In the genomic region with DNA sequence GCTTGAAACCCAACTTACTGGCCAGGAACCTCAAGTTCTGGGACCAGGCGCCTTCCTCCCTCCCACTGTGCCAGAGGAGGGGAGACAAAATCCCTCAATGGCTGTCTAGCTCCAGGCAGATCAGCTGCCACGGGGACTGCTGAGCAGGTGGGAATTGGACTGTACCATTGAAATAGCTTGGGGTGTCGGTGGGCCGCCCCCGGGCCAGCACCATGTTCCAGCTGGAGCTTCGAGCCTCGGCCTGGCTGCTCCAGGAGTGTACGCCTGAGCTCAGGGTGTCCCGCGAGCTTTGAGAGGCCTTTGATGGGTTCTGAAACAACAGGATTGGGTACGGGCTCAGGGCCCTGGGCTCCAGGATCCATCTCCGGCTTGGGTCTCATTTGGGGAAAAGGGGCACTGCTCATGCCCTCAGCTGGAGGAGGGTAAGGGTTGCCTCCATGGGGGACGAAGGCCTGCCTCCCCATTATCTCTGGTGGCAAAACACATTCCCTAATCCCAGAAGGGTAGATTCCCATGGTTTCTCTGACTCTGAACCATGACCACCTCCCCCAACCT, we compare ENCODE assay signal across 27 cellular contexts. TPM values are rescaled to one million over a fixed set of nuclear protein-coding genes. Genes with fewer than 3 reads are reported as not detected.
DNase-seq lines count a peak whose midpoint lies in the region; ATAC-seq, FAIRE-seq and TF ChIP-seq lines count a peak whose summit lies in the region.
"Had no signal": no experiment of that assay in that cellular context is flagged by ENCODE, and none has a peak within 500 bp of the region (broad histone marks: within the 10 kb centered on the region; RNA-seq: fewer than 3 reads in every experiment).

No MANE protein-coding gene starts in this region.

- H3K27me3 Mint-ChIP-seq in CD4-positive, alpha-beta T cell, result no peaks in the 10 kb centered on the region
- H3K27me3 Mint-ChIP-seq: IgD-negative memory B cell had no signal

- H3F3A ChIP-seq in smooth muscle cell (ENCODE audit: low read depth), result no peaks in the 10 kb centered on the region

- TF ChIP-seq EP300 in K562 (IDR thresholded peaks at IDR 0.05; ENCODE audit: low read length), result no peak

- 89% methylated on average over 8 of the region's 13 CpGs for WGBS in K562 (ENCODE audit: insufficient coverage, low coverage, missing lambda C conversion rate)
- 82 to 88% (median 82%) methylated on average over 13 of the region's 13 CpGs for WGBS in psoas muscle, 3 donors
- 97% methylated on average over 13 of the region's 13 CpGs for WGBS in smooth muscle cell (ENCODE audit: low lambda C conversion rate)

- CTCF ChIA-PET in AG04450 (lab: Charles Lee), result interaction anchor here (0.7 to 1.9 kb wide), 8 partner anchors 9 to 159 kb away, joined by 3 to 11 read pairs (median 4); no protein-coding TSS in a partner anchor
- CTCF ChIA-PET in CD4-positive, alpha-beta T cell (lab: Charles Lee), result interaction anchor here (1.0 to 2.5 kb wide), 5 partner anchors 10 to 131 kb away, joined by 3 to 14 read pairs (median 4); no protein-coding TSS in a partner anchor
- CTCF ChIA-PET in K562 (lab: Yijun Ruan, JAX; ENCODE audit: low intra/inter-chr PET ratio), result no interaction called here

- H3K4me3 ChIP-seq in AG04450 (ENCODE audit: low read depth, low read length) (no peak overlapping the region), K562 (no peak overlapping the region), psoas muscle (no peak overlapping the region), smooth muscle cell (no peak overlapping the region)
- H3K4me3 ChIP-seq: heart right ventricle, right atrium auricular region, tibial nerve had no signal

- no peak for FAIRE-seq in K562 (lab: Jason Lieb, UNC)
- FAIRE-seq: D721Med, GM18507 had no signal

- no peak overlapping the region for H3K4me2 ChIP-seq in K562 (ENCODE audit: insufficient read depth, low read length)
- H3K4me2 ChIP-seq in smooth muscle cell, result no peak overlapping the region

- no TSS peak for BruUV-seq in K562 (replicated peaks; lab: Mats Ljungman, UMichigan)

- no peak for TF ChIP-seq POLR2A in K562 (conservative IDR thresholded peaks at IDR 0.05)

- H3K4me3 Mint-ChIP-seq in CD4-positive, alpha-beta T cell, result no peak overlapping the region
- H3K4me3 Mint-ChIP-seq: brain, IgD-negative memory B cell had no signal

- H3K27ac Mint-ChIP-seq in CD4-positive, alpha-beta T cell, result peak overlapping the region; percentile 20

- peaks cover 81% of the 10 kb centered on the region for H3K36me3 ChIP-seq in K562 (ENCODE audit: control insufficient read depth, insufficient read depth, low read length)
- H3K36me3 ChIP-seq in psoas muscle (ENCODE audit: insufficient read depth in 1 of 2, low read depth in 1 of 2), result peaks cover 23 to 91% of the 10 kb centered on the region in 2 donors
- no peaks in the 10 kb centered on the region for H3K36me3 ChIP-seq in smooth muscle cell (ENCODE audit: low read depth)

- H3K27me3 ChIP-seq in AG04450 (ENCODE audit: control insufficient read depth, insufficient read depth, low read length), result no peaks in the 10 kb centered on the region
- H3K27me3 ChIP-seq in CD4-positive, alpha-beta T cell (ENCODE audit: control insufficient read depth, insufficient read depth, low read length), result no peaks in the 10 kb centered on the region
- H3K27me3 ChIP-seq in K562 (ENCODE audit: control insufficient read depth in 2 of 2, insufficient read depth in 2 of 2, low read length in 2 of 2), result no peaks in the 10 kb centered on the region
- H3K27me3 ChIP-seq in psoas muscle (ENCODE audit: insufficient read depth in 3 of 3, low read length in 2 of 3), result no peaks in the 10 kb centered on the region
- no peaks in the 10 kb centered on the region for H3K27me3 ChIP-seq in smooth muscle cell (ENCODE audit: low read depth)
- H3K27me3 ChIP-seq: heart right ventricle, neutrophil, right atrium auricular region, tibial nerve had no signal

- peaks cover 14% of the 10 kb centered on the region for H3K4me1 Mint-ChIP-seq in CD4-positive, alpha-beta T cell (ENCODE audit: low read depth)

- DNase-seq in AG04450 (ENCODE audit: low read depth, low spot score) (no peak), K562 (ENCODE audit: extremely low read depth in 1 of 4, low spot score in 3 of 4) (no peak), psoas muscle (no peak), smooth muscle cell (lab: John Stamatoyannopoulos, UW; ENCODE audit: unreplicated experiment) (no peak), posterior cingulate gyrus (no peak)
- DNase-seq in CD4-positive, alpha-beta T cell, result no peak
- DNase-seq in central memory CD4-positive, alpha-beta T cell, result no peak
- DNase-seq: activated T-cell treated with anti-CD3 and anti-CD28 coated beads, Interleukin-2, amount 50 U/mL, for 48 hours; AML-193; cortex of kidney; heart right ventricle; NCI-H1436; NCI-H524; RPMI8226; stimulated activated naive CD4-positive, alpha-beta T cell treated with Interleukin-2 at 50 U/mL for 16 hours had no signal

- H3K79me2 ChIP-seq in K562 (ENCODE audit: control insufficient read depth, insufficient read depth, low read length) (no peaks in the 10 kb centered on the region), smooth muscle cell (ENCODE audit: low read depth) (no peaks in the 10 kb centered on the region)

- intact Hi-C loops in CD4-positive, alpha-beta T cell (cut with DNase I, micrococcal nuclease), result no loop called here
- intact Hi-C loops in K562 (cut with micrococcal nuclease) (no loop called here), psoas muscle (cut with DNase I) (loop anchor here in 1 of 2 donors (10.0 kb wide), 1 partner anchor 48 kb away; the partner anchor contains the start of gene MAP3K14), posterior cingulate gyrus (cut with DNase I) (no loop called here)

- H4K20me1 ChIP-seq in K562 (replicated peaks; ENCODE audit: control insufficient read depth, insufficient read depth, low read length) (0 out of 2 replicates have a peak, but pooled peaks cover 7% of the 10 kb centered on the region), smooth muscle cell (ENCODE audit: low read depth) (peaks cover 4% of the 10 kb centered on the region)

- TF ChIP-seq RAD21 in K562 (CRISPR knock-in tag; conservative IDR thresholded peaks at IDR 0.05 in 1 of 2, IDR thresholded peaks at IDR 0.05 in 1 of 2), result no peak

- POLR2A ChIA-PET in AG04450 (lab: Yijun Ruan, JAX), result interaction anchor here (1.0 to 1.5 kb wide), 2 partner anchors 16 to 118 kb away, joined by 3 read pairs; no protein-coding TSS in a partner anchor
- POLR2A ChIA-PET in CD4-positive, alpha-beta T cell (lab: Charles Lee), result interaction anchor here (1.4 to 1.8 kb wide), 3 partner anchors 11 to 51 kb away, joined by 4 to 10 read pairs (median 5); partner anchors contain the start of gene MAP3K14
- POLR2A ChIA-PET in K562 (lab: Yijun Ruan, JAX), result interaction anchor here (0.7 to 2.4 kb wide), 4 partner anchors 10 to 170 kb away, joined by 3 to 13 read pairs (median 4); no protein-coding TSS in a partner anchor

- no peak overlapping the region for H3K9ac ChIP-seq in K562 (ENCODE audit: insufficient read depth in 1 of 2, low read depth in 2 of 2, low read length in 2 of 2)
- no peak overlapping the region for H3K9ac ChIP-seq in smooth muscle cell (ENCODE audit: low read depth)

- in situ Hi-C loops in K562 (cut with MboI), result no loop called here

- peaks cover 68% of the 10 kb centered on the region for H3K36me3 Mint-ChIP-seq in CD4-positive, alpha-beta T cell (ENCODE audit: low read depth)

- no peaks in the 10 kb centered on the region for H3K9me3 Mint-ChIP-seq in CD4-positive, alpha-beta T cell
- H3K9me3 Mint-ChIP-seq: brain, IgD-negative memory B cell had no signal

- H3K9me3 ChIP-seq in AG04450 (ENCODE audit: control insufficient read depth, insufficient read depth, low read length) (no peaks in the 10 kb centered on the region; the same call in 1 of the 2 replicates), K562 (replicated peaks; ENCODE audit: control insufficient read depth, insufficient read depth, low read depth, low read length) (no peaks in the 10 kb centered on the region), psoas muscle (no peaks in the 10 kb centered on the region), smooth muscle cell (replicated peaks; ENCODE audit: low read depth) (no peaks in the 10 kb centered on the region)
- no peaks in the 10 kb centered on the region for H3K9me3 ChIP-seq in CD4-positive, alpha-beta T cell (ENCODE audit: control insufficient read depth, low read length)
- H3K9me3 ChIP-seq: heart right ventricle, neutrophil, right atrium auricular region, tibial nerve had no signal

- H3K9me1 ChIP-seq in K562 (ENCODE audit: control insufficient read depth, insufficient read depth, low read length), result no peaks in the 10 kb centered on the region

- ATAC-seq in CD4-positive, alpha-beta T cell (ENCODE audit: poor library complexity), result no peak
- ATAC-seq in K562 (no peak), psoas muscle (no peak)
- ATAC-seq: activated CD4-positive, CD25-positive, alpha-beta regulatory T cell treated with anti-CD3 and anti-CD28 coated beads, Interleukin-2, amount 50 U/mL, for 24 hours; heart right ventricle had no signal

- H3K27ac ChIP-seq in AG04450 (ENCODE audit: low read depth, low read length) (peak overlapping the region; percentile 61), K562 (ENCODE audit: extremely low read depth, low read depth, low read length) (no peak overlapping the region), psoas muscle (peak overlapping the region; percentile 74), smooth muscle cell (ENCODE audit: low read depth) (no peak overlapping the region)
- no peak overlapping the region for H3K27ac ChIP-seq in CD4-positive, alpha-beta T cell (ENCODE audit: low read depth, low read length)
- H3K27ac ChIP-seq: HL-60, neutrophil, right atrium auricular region had no signal

- TF ChIP-seq CTCF in AG04450 (IDR thresholded peaks at IDR 0.05; ENCODE audit: low read depth, low read length), result no peak
- no peak for TF ChIP-seq CTCF in CD4-positive, alpha-beta T cell (IDR thresholded peaks at IDR 0.05)
- no peak for TF ChIP-seq CTCF in K562 (IDR thresholded peaks at IDR 0.05 in 2 of 3, conservative IDR thresholded peaks at IDR 0.05 in 1 of 3; ENCODE audit: insufficient read depth in 2 of 3, low read depth in 1 of 3, low read length in 3 of 3)
- TF ChIP-seq CTCF in psoas muscle (IDR thresholded peaks at IDR 0.05), result no peak
- TF ChIP-seq CTCF in smooth muscle cell (IDR thresholded peaks at IDR 0.05; ENCODE audit: borderline replicate concordance, insufficient read depth, poor library complexity, severe bottlenecking), result no peak

- H3K4me1 ChIP-seq in K562 (replicated peaks in 1 of 2; ENCODE audit: control insufficient read depth in 2 of 2, insufficient read depth in 2 of 2, low read length in 2 of 2) (peaks cover 0 to 24% of the 10 kb centered on the region in 2 experiments; a peak in 1 of 5 replicates), psoas muscle (peaks cover 55% of the 10 kb centered on the region), smooth muscle cell (ENCODE audit: low read depth) (peaks cover 6% of the 10 kb centered on the region)

- H2AFZ ChIP-seq in K562 (ENCODE audit: low read depth, low read length) (no peak overlapping the region), smooth muscle cell (ENCODE audit: low read depth) (no peak overlapping the region)

RNA-seq across cellular contexts. Expression of gene SPATA32, which starts 4.6 kb away (rescaled TPM):
- polyA plus RNA-seq in AG04450 (2011; rRNA removed) (not detected in 2 replicates), K562 (2011; rRNA removed) (not detected in 2 replicates), K562 (2014; fragmentation: Illumina TruSeq; extraction: Trizol) (not detected in 2 replicates), K562 (2014; fragmentation: Nextera tagmentation; extraction: Ambion mirVana) (under 1 TPM; 0.03 to 0.06 TPM), K562 (2014; rRNA removed) (not detected in 2 replicates), psoas muscle (not detected), smooth muscle cell (0.27 TPM in 1 of 2 replicates, not detected in the other)
- polyA minus RNA-seq in AG04450 (2011; rRNA and poly(A)+ RNA removed), result 0.13 TPM in 1 of 2 replicates, not detected in the other
- under 1 TPM; 0.20 to 0.27 TPM for total RNA-seq in CD4-positive, alpha-beta T cell
- 0.30 and 0.49 TPM in 2 replicates for total RNA-seq in K562 (2011; cell fraction: chromatin; rRNA removed; ENCODE audit: low replicate concordance)
- total RNA-seq in K562 (2011; cell fraction: nucleolus; rRNA removed), result 0.17 and 0.26 TPM in 2 replicates
- 0.29 TPM in 1 of 2 replicates, not detected in the other for total RNA-seq in K562 (2011; cell fraction: nucleoplasm; rRNA removed)
- total RNA-seq in K562 (2014; rRNA removed) (not detected in 2 replicates), K562 (2014; rRNA removed; fragmentation: Illumina TruSeq; extraction: Trizol) (not detected in 2 replicates), K562 (2015; rRNA removed; fragmentation: Illumina TruSeq; extraction: Trizol) (not detected in 2 replicates), K562 (2021) (not detected in 2 replicates), psoas muscle (under 1 TPM in 1 of 4 donors, not detected in 3; 0.11 TPM), smooth muscle cell (not detected in 2 replicates)
- polyA plus RNA-seq in K562 (2011; cell fraction: cytosol; rRNA removed), result not detected in 2 replicates
- polyA plus RNA-seq in K562 (2011; cell fraction: nucleus; rRNA removed), result not detected in 2 replicates
- 0.18 and 0.30 TPM in 2 replicates for polyA plus RNA-seq in K562 (2012)
- not detected in 2 replicates for polyA minus RNA-seq in K562 (2011; rRNA and poly(A)+ RNA removed)
- not detected in 2 replicates for polyA minus RNA-seq in K562 (2011; cell fraction: cytosol; rRNA and poly(A)+ RNA removed)
- not detected in 2 replicates for polyA minus RNA-seq in K562 (2011; cell fraction: nucleus; rRNA and poly(A)+ RNA removed)
- total RNA-seq: liver, MCF 10A, mucosa of gallbladder, right atrium auricular region, tibial nerve had no signal
- polyA plus RNA-seq: heart right ventricle, liver had no signal

RNA-seq across cellular contexts. Expression of gene FMNL1, which starts 44.8 kb away (rescaled TPM):
- polyA plus RNA-seq in AG04450 (2011; rRNA removed) (1.1 and 1.8 TPM in 2 replicates), K562 (2011; rRNA removed) (7.7 TPM in 2 replicates), K562 (2014; fragmentation: Illumina TruSeq; extraction: Trizol) (24.1 and 31.8 TPM in 2 replicates), K562 (2014; fragmentation: Nextera tagmentation; extraction: Ambion mirVana) (1 to 10 TPM in 1 of 2 experiments, under 1 TPM in 1; 0.70 to 1.3 TPM), K562 (2014; rRNA removed) (16.6 and 16.9 TPM in 2 replicates), psoas muscle (1 to 10 TPM; 1.8 to 2.4 (median 2.3) TPM), smooth muscle cell (0.37 and 1.3 TPM in 2 replicates)
- polyA minus RNA-seq in AG04450 (2011; rRNA and poly(A)+ RNA removed), result 2.6 and 3.2 TPM in 2 replicates
- total RNA-seq in CD4-positive, alpha-beta T cell, result 100 to 1,000 TPM; 378 to 387 TPM
- total RNA-seq in K562 (2011; cell fraction: chromatin; rRNA removed; ENCODE audit: low replicate concordance), result 52.9 and 134 TPM in 2 replicates
- 50.8 and 62.5 TPM in 2 replicates for total RNA-seq in K562 (2011; cell fraction: nucleolus; rRNA removed)
- 48.8 and 58.4 TPM in 2 replicates for total RNA-seq in K562 (2011; cell fraction: nucleoplasm; rRNA removed)
- total RNA-seq in K562 (2014; rRNA removed) (6.9 and 10.1 TPM in 2 replicates), K562 (2014; rRNA removed; fragmentation: Illumina TruSeq; extraction: Trizol) (5.7 and 5.8 TPM in 2 replicates), K562 (2015; rRNA removed; fragmentation: Illumina TruSeq; extraction: Trizol) (8.3 and 10.7 TPM in 2 replicates), K562 (2021) (32.1 and 36.6 TPM in 2 replicates), psoas muscle (1 to 10 TPM; 5.4 to 6.5 (median 6.0) TPM), smooth muscle cell (0.90 TPM in 1 of 2 replicates, not detected in the other)
- 6.3 and 8.7 TPM in 2 replicates for polyA plus RNA-seq in K562 (2011; cell fraction: cytosol; rRNA removed)
- 57.8 and 61.3 TPM in 2 replicates for polyA plus RNA-seq in K562 (2011; cell fraction: nucleus; rRNA removed)
- polyA plus RNA-seq in K562 (2012), result 40.6 and 95.2 TPM in 2 replicates
- polyA minus RNA-seq in K562 (2011; rRNA and poly(A)+ RNA removed), result 3.6 and 10.5 TPM in 2 replicates
- 19.9 and 27.9 TPM in 2 replicates for polyA minus RNA-seq in K562 (2011; cell fraction: cytosol; rRNA and poly(A)+ RNA removed)
- 14.5 and 19.8 TPM in 2 replicates for polyA minus RNA-seq in K562 (2011; cell fraction: nucleus; rRNA and poly(A)+ RNA removed)

RNA-seq across cellular contexts. Expression of gene MAP3K14, which starts 50.4 kb away (rescaled TPM):
- polyA plus RNA-seq in AG04450 (2011; rRNA removed) (4.9 and 6.6 TPM in 2 replicates), K562 (2011; rRNA removed) (5.3 and 7.5 TPM in 2 replicates), K562 (2014; fragmentation: Illumina TruSeq; extraction: Trizol) (3.7 and 3.9 TPM in 2 replicates), K562 (2014; fragmentation: Nextera tagmentation; extraction: Ambion mirVana) (under 1 TPM; 0.45 to 0.56 TPM), K562 (2014; rRNA removed) (4.9 TPM in 2 replicates), psoas muscle (10 to 100 TPM; 12.4 to 28.1 (median 24.6) TPM), smooth muscle cell (1.8 and 2.7 TPM in 2 replicates)
- 6.9 and 7.2 TPM in 2 replicates for polyA minus RNA-seq in AG04450 (2011; rRNA and poly(A)+ RNA removed)
- total RNA-seq in CD4-positive, alpha-beta T cell, result 10 to 100 TPM; 41.4 to 46.5 TPM
- total RNA-seq in K562 (2011; cell fraction: chromatin; rRNA removed; ENCODE audit: low replicate concordance), result 11.9 and 31.3 TPM in 2 replicates
- total RNA-seq in K562 (2011; cell fraction: nucleolus; rRNA removed), result 14.3 and 19.3 TPM in 2 replicates
- 11.7 and 12.4 TPM in 2 replicates for total RNA-seq in K562 (2011; cell fraction: nucleoplasm; rRNA removed)
- total RNA-seq in K562 (2014; rRNA removed) (2.9 and 4.8 TPM in 2 replicates), K562 (2014; rRNA removed; fragmentation: Illumina TruSeq; extraction: Trizol) (0.99 and 1.8 TPM in 2 replicates), K562 (2015; rRNA removed; fragmentation: Illumina TruSeq; extraction: Trizol) (3.2 and 3.5 TPM in 2 replicates), K562 (2021) (7.9 and 8.7 TPM in 2 replicates), psoas muscle (10 to 100 TPM; 21.8 to 53.5 (median 30.1) TPM), smooth muscle cell (1.5 and 1.7 TPM in 2 replicates)
- polyA plus RNA-seq in K562 (2011; cell fraction: cytosol; rRNA removed), result 6.5 and 9.0 TPM in 2 replicates
- polyA plus RNA-seq in K562 (2011; cell fraction: nucleus; rRNA removed), result 16.1 and 28.3 TPM in 2 replicates
- 3.6 and 5.4 TPM in 2 replicates for polyA plus RNA-seq in K562 (2012)
- polyA minus RNA-seq in K562 (2011; rRNA and poly(A)+ RNA removed), result 3.2 and 6.0 TPM in 2 replicates
- 4.9 and 5.2 TPM in 2 replicates for polyA minus RNA-seq in K562 (2011; cell fraction: cytosol; rRNA and poly(A)+ RNA removed)
- polyA minus RNA-seq in K562 (2011; cell fraction: nucleus; rRNA and poly(A)+ RNA removed), result 7.8 and 8.2 TPM in 2 replicates

Comparison
In these comparisons a context has a peak if more than half of its experiments do, and no peak if none do; other contexts are left out.
1. H3K27ac ChIP-seq: peak in AG04450 (single experiment) and psoas muscle (single experiment); none in CD4-positive, alpha-beta T cell (single experiment), K562 (single experiment) and smooth muscle cell (single experiment).